19 cellular contexts compared by ENCODE assay signal in genomic region chr10:69186524-69186923, GRCh38.
"Had no signal": no experiment of that assay in that cellular context is flagged by ENCODE, and none has a peak within 500 bp of the region (broad histone marks: within the 10 kb centered on the region; RNA-seq: fewer than 3 reads in every experiment).

No MANE protein-coding gene starts in this region.

- H3K9me3 Mint-ChIP-seq: endodermal cell; naive thymus-derived CD8-positive, alpha-beta T cell; neural progenitor cell had no signal

- H3K9me3 ChIP-seq: colonic mucosa, heart right ventricle, mucosa of descending colon, ovary, tibial artery, upper lobe of left lung, uterus had no signal

- H3K27me3 ChIP-seq: colonic mucosa, heart right ventricle, neural progenitor cell, ovary, tibial artery, upper lobe of left lung, uterus had no signal

- H3K27ac Mint-ChIP-seq: endodermal cell, neural progenitor cell had no signal

- H3K4me1 ChIP-seq: colonic mucosa, uterus had no signal

- H3K4me3 Mint-ChIP-seq: endodermal cell; naive thymus-derived CD8-positive, alpha-beta T cell; neural progenitor cell had no signal

- H3K4me3 ChIP-seq: colonic mucosa, heart right ventricle, mucosa of descending colon, neural progenitor cell, ovary, tibial artery, upper lobe of left lung, uterus had no signal

- H3K27ac ChIP-seq: colonic mucosa, heart right ventricle, neural progenitor cell, ovary, tibial artery, upper lobe of left lung, uterus had no signal

- H3K27me3 Mint-ChIP-seq: naive thymus-derived CD8-positive, alpha-beta T cell had no signal

- ATAC-seq: heart right ventricle; mucosa of descending colon; naive thymus-derived CD8-positive, alpha-beta T cell; right cardiac atrium had no signal

- DNase-seq: colonic mucosa; dermis blood vessel endothelial cell; endodermal cell; heart right ventricle; hypothalamus; kidney glomerular epithelial cell; mammary epithelial cell; mucosa of descending colon; naive thymus-derived CD8-positive, alpha-beta T cell; nucleus accumbens; ovary; right cardiac atrium; small intestine; stimulated activated CD4-positive, alpha-beta T cell treated with anti-CD3 and anti-CD28 coated beads, Interleukin-12 subunit alpha, Interleukin-12 subunit beta, amount 100 ng/mL, for 4 hours; stimulated activated naive CD4-positive, alpha-beta T cell treated with Interleukin-2 at 50 U/mL for 16 hours; tibial artery; upper lobe of left lung; uterus had no signal

- H3K36me3 ChIP-seq: uterus had no signal
